ENCODE assay signal across 9 cellular contexts in the genomic region with DNA sequence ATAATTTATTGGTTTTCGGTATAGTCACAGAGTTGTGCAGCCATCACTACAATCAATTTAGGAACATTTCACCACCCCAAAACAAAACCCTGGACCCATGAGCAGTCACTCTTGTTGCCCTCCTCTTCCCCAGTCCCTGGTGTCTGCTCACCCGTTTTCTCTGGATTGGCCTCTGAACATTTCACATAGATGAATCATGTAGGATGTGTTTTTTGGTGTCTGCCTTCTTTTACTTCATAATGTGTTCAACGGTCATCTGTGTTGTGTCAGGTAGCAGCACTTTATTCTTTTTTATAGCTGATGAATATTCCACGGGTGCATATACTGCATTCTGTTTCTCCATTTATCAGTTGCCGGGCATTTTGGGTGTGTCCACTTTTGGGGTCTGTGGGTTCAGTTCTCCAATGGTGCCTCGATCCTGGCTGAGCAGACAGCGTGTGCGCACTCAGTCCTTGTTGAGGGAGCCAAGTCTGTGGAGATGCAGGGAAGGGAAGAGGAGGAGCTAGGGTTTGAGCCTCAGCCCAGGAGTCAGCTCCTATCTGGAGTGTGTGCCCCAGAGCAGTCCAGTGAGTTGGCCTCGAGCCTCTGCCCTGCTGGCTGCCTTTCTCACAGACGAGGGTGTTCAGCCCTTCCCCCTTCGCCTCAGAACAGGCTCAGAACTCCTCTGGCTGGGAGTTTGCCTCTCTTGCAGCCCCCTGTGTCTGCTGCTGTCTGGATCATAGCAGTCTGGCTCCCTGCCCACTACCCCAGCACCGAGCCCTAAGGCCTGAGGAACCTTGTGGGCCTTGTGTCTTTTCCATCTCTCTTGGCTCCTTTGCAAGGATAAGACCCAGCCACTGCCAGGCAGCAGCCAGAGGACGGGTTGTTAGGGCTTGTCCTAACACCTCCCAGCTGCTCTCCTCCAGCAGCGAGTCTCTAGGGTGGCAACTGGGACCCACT. TPM values are rescaled to one million over a fixed set of nuclear protein-coding genes. Genes with fewer than 3 reads are reported as not detected.
DNase-seq lines count a peak whose midpoint lies in the region; ATAC-seq and TF ChIP-seq lines count a peak whose summit lies in the region.
"Had no signal": no experiment of that assay in that cellular context is flagged by ENCODE, and none has a peak within 500 bp of the region (broad histone marks: within the 10 kb centered on the region; RNA-seq: fewer than 3 reads in every experiment).

No MANE protein-coding gene starts in this region.

- POLR2A ChIA-PET in HEK293 (lab: Yijun Ruan, JAX), result interaction anchor here (0.6 to 1.6 kb wide), 2 partner anchors 17 to 307 kb away, joined by 3 to 5 read pairs; no protein-coding TSS in a partner anchor
- POLR2A ChIA-PET in activated naive CD8-positive, alpha-beta T cell treated with anti-CD3 and anti-CD28 coated beads, Interleukin-2, amount 10 ng/mL, durations not matched to agents 7 days and 5 days (lab: Charles Lee), result interaction anchor here (3.0 kb wide), 1 partner anchor 299 kb away, joined by 16 read pairs; a partner anchor contains a TSS

- no peak for DNase-seq in activated naive CD8-positive, alpha-beta T cell treated with anti-CD3 and anti-CD28 coated beads, Interleukin-2, amount 10 ng/mL, durations not matched to agents 7 days and 5 days
- DNase-seq in heart right ventricle (peak; percentile 80), sigmoid colon (peak; percentile 92), KG1 (lab: John Stamatoyannopoulos, UW) (no peak)
- no peak for DNase-seq in stimulated activated CD4-positive, alpha-beta T cell treated with anti-CD3 and anti-CD28 coated beads, Interleukin-4, amount 100 ng/mL, for 4 hours

- peaks cover 47% of the 10 kb centered on the region for H3K36me3 Mint-ChIP-seq in activated naive CD8-positive, alpha-beta T cell treated with anti-CD3 and anti-CD28 coated beads, Interleukin-2, amount 10 ng/mL, durations not matched to agents 7 days and 5 days

- no peaks in the 10 kb centered on the region for H3K4me1 ChIP-seq in HEK293 (ENCODE audit: control insufficient read depth, insufficient read depth, low read length)
- H3K4me1 ChIP-seq in heart right ventricle, result peaks cover 21 to 56% (median 50%) of the 10 kb centered on the region in 9 donors
- H3K4me1 ChIP-seq in sigmoid colon, result peaks cover 0 to 58% (median 50%) of the 10 kb centered on the region in 4 donors

- intact Hi-C loops in heart right ventricle (cut with DNase I), result loop anchor here in 2 of 10 donors (10.0 kb wide), 2 partner anchors 115 to 295 kb away; a partner anchor contains a TSS
- intact Hi-C loops in sigmoid colon (cut with DNase I), result loop anchor here (5.0 kb wide), 3 partner anchors 113 to 628 kb away; a partner anchor contains a TSS

- peaks cover 6% of the 10 kb centered on the region for H3K27me3 Mint-ChIP-seq in activated naive CD8-positive, alpha-beta T cell treated with anti-CD3 and anti-CD28 coated beads, Interleukin-2, amount 10 ng/mL, durations not matched to agents 7 days and 5 days

- H3K4me3 ChIP-seq in HEK293 (ENCODE audit: low read depth, low read length) (no peak overlapping the region), heart right ventricle (peak overlapping the region in 6 of 10 donors; percentile 5 to 90 (median 13)), sigmoid colon (peak overlapping the region in 2 of 4 donors; percentile 10 to 18)
- H3K4me3 ChIP-seq: SJSA1 had no signal

- WGBS in heart right ventricle, 2 donors, result 24 to 42% methylated on average over 14 of the region's 14 CpGs
- 74 to 77% methylated on average over 14 of the region's 14 CpGs for WGBS in sigmoid colon, 2 donors

- CTCF ChIA-PET in HEK293 (lab: Yijun Ruan, JAX), result interaction anchor here (0.6 to 0.7 kb wide), 3 partner anchors 389 to 806 kb away, joined by 3 to 4 read pairs (median 3); no protein-coding TSS in a partner anchor

- TF ChIP-seq EP300 in sigmoid colon (IDR thresholded peaks at IDR 0.05), result no peak

- TF ChIP-seq POLR2A in sigmoid colon (IDR thresholded peaks at IDR 0.05), result no peak

- H3K27ac ChIP-seq in HEK293 (ENCODE audit: extremely low read depth, low read depth, low read length) (no peak overlapping the region), heart right ventricle (peak overlapping the region; percentile 38 to 100 (median 76)), sigmoid colon (peak overlapping the region; percentile 66 to 99 (median 98))
- H3K27ac ChIP-seq: SJSA1 had no signal

- peak overlapping the region; percentile 94 for H3K4me3 Mint-ChIP-seq in activated naive CD8-positive, alpha-beta T cell treated with anti-CD3 and anti-CD28 coated beads, Interleukin-2, amount 10 ng/mL, durations not matched to agents 7 days and 5 days

- H3K4me1 Mint-ChIP-seq in activated naive CD8-positive, alpha-beta T cell treated with anti-CD3 and anti-CD28 coated beads, Interleukin-2, amount 10 ng/mL, durations not matched to agents 7 days and 5 days, result peaks cover 51% of the 10 kb centered on the region

- H3K27me3 ChIP-seq in heart right ventricle, result no peaks in the 10 kb centered on the region
- H3K27me3 ChIP-seq in sigmoid colon, result no peaks in the 10 kb centered on the region
- H3K27me3 ChIP-seq: SJSA1 had no signal

- TF ChIP-seq CTCF in HEK293 (tag by site-specific recombination; IDR thresholded peaks at IDR 0.05), result no peak
- no peak for TF ChIP-seq CTCF in heart right ventricle (IDR thresholded peaks at IDR 0.05)
- no peak for TF ChIP-seq CTCF in sigmoid colon (IDR thresholded peaks at IDR 0.05)

- ATAC-seq in activated naive CD8-positive, alpha-beta T cell treated with anti-CD3 and anti-CD28 coated beads, Interleukin-2, amount 10 ng/mL, durations not matched to agents 7 days and 5 days (ENCODE audit: low read depth), result no peak
- peak; percentile 10 to 76 (median 54) for ATAC-seq in heart right ventricle
- no peak for ATAC-seq in HG03354 (IDR thresholded peaks at IDR 0.05; ENCODE audit: poor library complexity, severe bottlenecking, unreplicated experiment)
- no peak for ATAC-seq in HG02588 (IDR thresholded peaks at IDR 0.05; ENCODE audit: unreplicated experiment)

- peaks cover 28 to 60% of the 10 kb centered on the region in 2 experiments for H3K36me3 ChIP-seq in HEK293 (ENCODE audit: control insufficient read depth in 2 of 2, insufficient read depth in 1 of 2, low read length in 2 of 2)
- H3K36me3 ChIP-seq in heart right ventricle, result peaks cover 0 to 60% (median 38%) of the 10 kb centered on the region in 9 donors
- H3K36me3 ChIP-seq in sigmoid colon, result peaks cover 19 to 44% (median 22%) of the 10 kb centered on the region in 4 donors

- peak overlapping the region; percentile 45 for H3K27ac Mint-ChIP-seq in activated naive CD8-positive, alpha-beta T cell treated with anti-CD3 and anti-CD28 coated beads, Interleukin-2, amount 10 ng/mL, durations not matched to agents 7 days and 5 days

- no peaks in the 10 kb centered on the region for H3K9me3 ChIP-seq in HEK293 (ENCODE audit: control insufficient read depth, insufficient read depth, low read depth, low read length)
- no peaks in the 10 kb centered on the region for H3K9me3 ChIP-seq in heart right ventricle
- H3K9me3 ChIP-seq in sigmoid colon, result no peaks in the 10 kb centered on the region
- H3K9me3 ChIP-seq: SJSA1 had no signal

- H3K9me3 Mint-ChIP-seq in activated naive CD8-positive, alpha-beta T cell treated with anti-CD3 and anti-CD28 coated beads, Interleukin-2, amount 10 ng/mL, durations not matched to agents 7 days and 5 days, result peaks cover 2% of the 10 kb centered on the region

TF ChIP-seq in HEK293, 187 proteins besides CTCF, POLR2A, EP300 and RAD21 (continues in another document):
- TF ChIP-seq ZNF654 (tag by site-specific recombination; IDR thresholded peaks at IDR 0.05; ENCODE audit: low read depth) (no peak), REPIN1 (tag by site-specific recombination; IDR thresholded peaks at IDR 0.05; ENCODE audit: low read depth) (no peak), ZNF354C (tag by site-specific recombination; IDR thresholded peaks at IDR 0.05; ENCODE audit: borderline replicate concordance, low read depth) (no peak), ZNF791 (tag by site-specific recombination; IDR thresholded peaks at IDR 0.05) (no peak), ZNF24 (tag by site-specific recombination; IDR thresholded peaks at IDR 0.05) (no peak), ZNF175 (tag by site-specific recombination; IDR thresholded peaks at IDR 0.05) (no peak), ZNF10 (tag by site-specific recombination; IDR thresholded peaks at IDR 0.05) (peak; percentile 73), ZFHX2 (tag by site-specific recombination; conservative IDR thresholded peaks at IDR 0.05) (no peak)
- TF ChIP-seq, protein P1, sequence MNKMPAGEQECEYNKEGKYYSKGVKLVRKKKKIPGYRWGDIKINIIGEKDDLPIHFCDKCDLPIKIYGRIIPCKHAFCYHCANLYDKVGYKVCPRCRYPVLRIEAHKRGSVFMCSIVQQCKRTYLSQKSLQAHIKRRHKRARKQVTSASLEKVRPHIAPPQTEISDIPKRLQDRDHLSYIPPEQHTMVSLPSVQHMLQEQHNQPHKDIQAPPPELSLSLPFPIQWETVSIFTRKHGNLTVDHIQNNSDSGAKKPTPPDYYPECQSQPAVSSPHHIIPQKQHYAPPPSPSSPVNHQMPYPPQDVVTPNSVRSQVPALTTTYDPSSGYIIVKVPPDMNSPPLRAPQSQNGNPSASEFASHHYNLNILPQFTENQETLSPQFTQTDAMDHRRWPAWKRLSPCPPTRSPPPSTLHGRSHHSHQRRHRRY (tag by site-specific recombination; IDR thresholded peaks at IDR 0.05), result no peak
- TF ChIP-seq, protein P2, sequence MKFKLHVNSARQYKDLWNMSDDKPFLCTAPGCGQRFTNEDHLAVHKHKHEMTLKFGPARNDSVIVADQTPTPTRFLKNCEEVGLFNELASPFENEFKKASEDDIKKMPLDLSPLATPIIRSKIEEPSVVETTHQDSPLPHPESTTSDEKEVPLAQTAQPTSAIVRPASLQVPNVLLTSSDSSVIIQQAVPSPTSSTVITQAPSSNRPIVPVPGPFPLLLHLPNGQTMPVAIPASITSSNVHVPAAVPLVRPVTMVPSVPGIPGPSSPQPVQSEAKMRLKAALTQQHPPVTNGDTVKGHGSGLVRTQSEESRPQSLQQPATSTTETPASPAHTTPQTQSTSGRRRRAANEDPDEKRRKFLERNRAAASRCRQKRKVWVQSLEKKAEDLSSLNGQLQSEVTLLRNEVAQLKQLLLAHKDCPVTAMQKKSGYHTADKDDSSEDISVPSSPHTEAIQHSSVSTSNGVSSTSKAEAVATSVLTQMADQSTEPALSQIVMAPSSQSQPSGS (tag by site-specific recombination; IDR thresholded peaks at IDR 0.05; ENCODE audit: low read depth), result no peak

RNA-seq across cellular contexts. Expression of a gene that starts 18.0 kb away (rescaled TPM):
- total RNA-seq in activated naive CD8-positive, alpha-beta T cell treated with anti-CD3 and anti-CD28 coated beads, Interleukin-2, amount 10 ng/mL, durations not matched to agents 7 days and 5 days, result 10 to 100 TPM in 1 of 2 experiments, 1 to 10 TPM in 1; 7.6 to 16.1 TPM
- total RNA-seq in heart right ventricle (10 to 100 TPM; 16.5 to 29.8 (median 24.0) TPM), sigmoid colon (10 to 100 TPM; 18.6 to 59.2 (median 31.2) TPM)
- polyA plus RNA-seq in heart right ventricle (10 to 100 TPM; 20.3 to 39.0 TPM), sigmoid colon (10 to 100 TPM in 2 of 3 donors, 1 to 10 TPM in 1; 4.4 to 18.6 (median 10.1) TPM)

Comparison
In these comparisons a context has a peak if more than half of its experiments do, and no peak if none do; other contexts are left out.
1. ATAC-seq: peak in heart right ventricle (8 of 8); none in activated naive CD8-positive, alpha-beta T cell treated with anti-CD3 and anti-CD28 coated beads, Interleukin-2, amount 10 ng/mL, durations not matched to agents 7 days and 5 days (single experiment), HG03354 (single experiment) and HG02588 (single experiment).
2. DNase-seq: peak in heart right ventricle (2 of 2) and sigmoid colon (single experiment); none in activated naive CD8-positive, alpha-beta T cell treated with anti-CD3 and anti-CD28 coated beads, Interleukin-2, amount 10 ng/mL, durations not matched to agents 7 days and 5 days (single experiment), KG1 (single experiment) and stimulated activated CD4-positive, alpha-beta T cell treated with anti-CD3 and anti-CD28 coated beads, Interleukin-4, amount 100 ng/mL, for 4 hours (0 of 2).